In the genomic region with DNA sequence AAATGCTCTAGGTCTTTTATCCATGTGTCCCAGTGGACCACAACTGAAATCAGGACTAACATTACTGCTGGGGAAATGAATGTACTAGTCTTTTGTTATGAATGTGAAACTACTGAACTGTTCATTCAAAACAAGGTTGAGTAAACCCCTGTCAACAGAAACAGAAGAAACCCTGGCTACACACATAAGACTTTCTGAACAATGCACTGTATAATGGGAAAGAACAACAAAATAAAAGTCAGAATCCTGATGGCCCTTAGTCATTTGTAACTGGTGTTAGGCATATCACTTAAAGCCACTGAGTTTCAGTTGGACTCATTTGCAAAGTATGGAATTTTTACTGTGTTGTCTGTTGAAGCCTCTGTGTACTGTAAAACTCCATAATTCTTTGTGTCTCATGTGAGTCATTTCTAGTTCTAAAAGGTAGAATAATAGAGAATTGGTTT, we compare ENCODE assay signal across 10 cellular contexts.
DNase-seq lines count a peak whose midpoint lies in the region; ATAC-seq, FAIRE-seq and TF ChIP-seq lines count a peak whose summit lies in the region.
"Had no signal": no experiment of that assay in that cellular context is flagged by ENCODE, and none has a peak within 500 bp of the region (broad histone marks: within the 10 kb centered on the region; RNA-seq: fewer than 3 reads in every experiment).

No MANE protein-coding gene starts in this region.

- peak; percentile 90 for ATAC-seq in HG03095 (IDR thresholded peaks at IDR 0.05; ENCODE audit: unreplicated experiment)

- H3K4me3 ChIP-seq in Caco-2 (ENCODE audit: low read depth, low read length) (no peak overlapping the region), neural progenitor cell (no peak overlapping the region)
- H3K4me3 ChIP-seq in CD8-positive, alpha-beta memory T cell (ENCODE audit: low read length): no peak overlapping the region

- peak in 1 of 2 experiments; percentile 17 for DNase-seq in Caco-2
- DNase-seq in GM19239 (ENCODE audit: insufficient read length, low spot score): no peak
- peak; percentile 67 for DNase-seq in amniotic epithelial cell (ENCODE audit: low read depth)
- no peak for DNase-seq in CD8-positive, alpha-beta memory T cell
- no peak for DNase-seq in CD14-positive monocyte (ENCODE audit: low spot score)
- DNase-seq in cardiac septum (ENCODE audit: low spot score): no peak
- DNase-seq in neural progenitor cell (ENCODE audit: low spot score): no peak

- no peaks in the 10 kb centered on the region for H4K20me1 ChIP-seq in neural progenitor cell (ENCODE audit: low read depth)

- H3K4me1 ChIP-seq in Caco-2 (no peaks in the 10 kb centered on the region), neural progenitor cell (peaks cover 7% of the 10 kb centered on the region)
- no peaks in the 10 kb centered on the region for H3K4me1 ChIP-seq in CD8-positive, alpha-beta memory T cell (ENCODE audit: insufficient read depth, low read length)
- H3K4me1 ChIP-seq: parathyroid adenoma had no signal

- no peak for TF ChIP-seq CTCF in Caco-2 (IDR thresholded peaks at IDR 0.05; ENCODE audit: insufficient read depth in 1 of 2, low read depth in 1 of 2, low read length in 1 of 2, severe bottlenecking in 1 of 2, unreplicated experiment in 1 of 2)
- TF ChIP-seq CTCF in CD14-positive monocyte (IDR thresholded peaks at IDR 0.05): no peak
- no peak for TF ChIP-seq CTCF in neural progenitor cell (IDR thresholded peaks at IDR 0.05)

- no peak overlapping the region for H3K27ac ChIP-seq in CD8-positive, alpha-beta memory T cell (ENCODE audit: low read depth, low read length)
- H3K27ac ChIP-seq in neural progenitor cell: no peak overlapping the region
- H3K27ac ChIP-seq: parathyroid adenoma had no signal

- H3K9me3 ChIP-seq in Caco-2 (no peaks in the 10 kb centered on the region), neural progenitor cell (ENCODE audit: low read depth) (no peaks in the 10 kb centered on the region)
- H3K9me3 ChIP-seq in CD8-positive, alpha-beta memory T cell (ENCODE audit: low read length): no peaks in the 10 kb centered on the region

- no peak overlapping the region for H2AFZ ChIP-seq in neural progenitor cell (replicated peaks)
- H2AFZ ChIP-seq: parathyroid adenoma had no signal

- H3K27me3 Mint-ChIP-seq in Caco-2 (ENCODE audit: insufficient read depth, unreplicated experiment): no peaks in the 10 kb centered on the region
- no peaks in the 10 kb centered on the region for H3K27me3 Mint-ChIP-seq in CD8-positive, alpha-beta memory T cell
- peaks cover 0 to 2% (median 0%) of the 10 kb centered on the region in 3 donors for H3K27me3 Mint-ChIP-seq in CD14-positive monocyte (ENCODE audit: low read depth in 3 of 3)
- no peaks in the 10 kb centered on the region for H3K27me3 Mint-ChIP-seq in neural progenitor cell (ENCODE audit: insufficient read depth, low read depth)

- H3K9ac ChIP-seq in neural progenitor cell: no peak overlapping the region
- H3K9ac ChIP-seq: parathyroid adenoma had no signal

- POLR2A ChIA-PET in Caco-2 (lab: Charles Lee): no interaction called here
- POLR2A ChIA-PET in CD8-positive, alpha-beta memory T cell (lab: Charles Lee): no interaction called here

- CTCF ChIA-PET in Caco-2 (lab: Charles Lee): no interaction called here
- CTCF ChIA-PET in CD8-positive, alpha-beta memory T cell (lab: Charles Lee): interaction anchor here (1.4 kb wide), 1 partner anchor 45 kb away, joined by 4 read pairs; no protein-coding TSS in a partner anchor

- H3K27ac Mint-ChIP-seq in Caco-2 (ENCODE audit: unreplicated experiment) (peak overlapping the region; percentile 31), CD14-positive monocyte (peak overlapping the region in 1 of 7 donors; percentile 13), neural progenitor cell (no peak overlapping the region)
- H3K27ac Mint-ChIP-seq in CD8-positive, alpha-beta memory T cell: peak overlapping the region in 1 of 8 donors; percentile 11

- H3K36me3 Mint-ChIP-seq in Caco-2 (ENCODE audit: insufficient read depth, unreplicated experiment) (peaks cover 11% of the 10 kb centered on the region), CD14-positive monocyte (peaks cover 51 to 58% of the 10 kb centered on the region in 2 donors), neural progenitor cell (peaks cover 22% of the 10 kb centered on the region)
- peaks cover 13 to 56% (median 23%) of the 10 kb centered on the region in 3 donors for H3K36me3 Mint-ChIP-seq in CD8-positive, alpha-beta memory T cell

- peak; percentile 73 for FAIRE-seq in GM19239 (lab: Jason Lieb, UNC)
- FAIRE-seq: colon had no signal

- H3K79me2 ChIP-seq in neural progenitor cell (ENCODE audit: low read depth): no peaks in the 10 kb centered on the region

- H3F3A ChIP-seq in neural progenitor cell (ENCODE audit: low read depth): no peaks in the 10 kb centered on the region

- no TSS peak for BruUV-seq in Caco-2 (replicated peaks; lab: Mats Ljungman, UMichigan)

- intact Hi-C loops in Caco-2 (cut with micrococcal nuclease; ENCODE audit: unreplicated experiment) (no loop called here), CD14-positive monocyte (cut with micrococcal nuclease) (no loop called here), cardiac septum (cut with DNase I) (no loop called here)

- H3K4me3 Mint-ChIP-seq in Caco-2 (ENCODE audit: unreplicated experiment): no peak overlapping the region
- no peak overlapping the region for H3K4me3 Mint-ChIP-seq in CD8-positive, alpha-beta memory T cell
- H3K4me3 Mint-ChIP-seq in CD14-positive monocyte: no peak overlapping the region
- H3K4me3 Mint-ChIP-seq in neural progenitor cell: no peak overlapping the region

- H3K4me1 Mint-ChIP-seq in Caco-2 (ENCODE audit: low read depth, unreplicated experiment) (no peaks in the 10 kb centered on the region), CD14-positive monocyte (peaks cover 8% of the 10 kb centered on the region), neural progenitor cell (peaks cover 12% of the 10 kb centered on the region)
- peaks cover 8 to 18% (median 16%) of the 10 kb centered on the region in 3 donors for H3K4me1 Mint-ChIP-seq in CD8-positive, alpha-beta memory T cell

- H3K27me3 ChIP-seq in Caco-2 (replicated peaks; ENCODE audit: control insufficient read depth, insufficient read depth, low read length) (no peaks in the 10 kb centered on the region), neural progenitor cell (no peaks in the 10 kb centered on the region)
- H3K27me3 ChIP-seq in CD8-positive, alpha-beta memory T cell (ENCODE audit: insufficient read depth, low read length, poor library complexity, severe bottlenecking): no peaks in the 10 kb centered on the region

- H3K36me3 ChIP-seq in Caco-2 (ENCODE audit: control insufficient read depth, insufficient read depth, low read length) (no peaks in the 10 kb centered on the region), neural progenitor cell (no peaks in the 10 kb centered on the region)
- no peaks in the 10 kb centered on the region for H3K36me3 ChIP-seq in CD8-positive, alpha-beta memory T cell (ENCODE audit: insufficient read depth, low read length)

- H3K4me2 ChIP-seq in neural progenitor cell: no peak overlapping the region

- no peaks in the 10 kb centered on the region for H3K9me3 Mint-ChIP-seq in Caco-2 (ENCODE audit: unreplicated experiment)
- H3K9me3 Mint-ChIP-seq in CD8-positive, alpha-beta memory T cell: no peaks in the 10 kb centered on the region
- H3K9me3 Mint-ChIP-seq in CD14-positive monocyte: peaks cover 0 to 3% (median 0%) of the 10 kb centered on the region in 7 donors
- no peaks in the 10 kb centered on the region for H3K9me3 Mint-ChIP-seq in neural progenitor cell
